ENCODE assay signal across 21 cellular contexts in genomic region chr18:35771172-35771571, GRCh38.
"Had no signal": no experiment of that assay in that cellular context is flagged by ENCODE, and none has a peak within 500 bp of the region (broad histone marks: within the 10 kb centered on the region; RNA-seq: fewer than 3 reads in every experiment).

No MANE protein-coding gene starts in this region.

- H3K9me3 Mint-ChIP-seq: dendritic cell treated with granulocyte-macrophage colony-stimulating factor and Interleukin-4, amounts not matched to agents 40 ng/mL and 50 ng/mL, for 4 days; effector memory CD8-positive, alpha-beta T cell; endodermal cell had no signal

- H3K4me1 ChIP-seq: colonic mucosa, esophagus muscularis mucosa, esophagus squamous epithelium, foreskin keratinocyte, gastrocnemius medialis, gastroesophageal sphincter had no signal

- H3K9me3 ChIP-seq: colonic mucosa, esophagus muscularis mucosa, esophagus squamous epithelium, gastrocnemius medialis, gastroesophageal sphincter, heart left ventricle, heart right ventricle had no signal

- H3K27ac Mint-ChIP-seq: dendritic cell treated with granulocyte-macrophage colony-stimulating factor and Interleukin-4, amounts not matched to agents 40 ng/mL and 50 ng/mL, for 4 days; effector memory CD8-positive, alpha-beta T cell; endodermal cell had no signal

- H3K36me3 ChIP-seq: colonic mucosa, esophagus muscularis mucosa, esophagus squamous epithelium, gastrocnemius medialis, gastroesophageal sphincter, heart left ventricle, heart right ventricle had no signal

- H3K27ac ChIP-seq: colonic mucosa, coronary artery, dorsolateral prefrontal cortex, esophagus muscularis mucosa, esophagus squamous epithelium, foreskin keratinocyte, gastrocnemius medialis, gastroesophageal sphincter, heart left ventricle, heart right ventricle had no signal

- H3K4me3 Mint-ChIP-seq: dendritic cell treated with granulocyte-macrophage colony-stimulating factor and Interleukin-4, amounts not matched to agents 40 ng/mL and 50 ng/mL, for 4 days; effector memory CD8-positive, alpha-beta T cell; endodermal cell had no signal

- ATAC-seq: effector memory CD8-positive, alpha-beta T cell; gastrocnemius medialis; gastroesophageal sphincter; heart left ventricle; heart right ventricle had no signal

- H3K27me3 ChIP-seq: colonic mucosa, dorsolateral prefrontal cortex, esophagus muscularis mucosa, esophagus squamous epithelium, foreskin keratinocyte, gastrocnemius medialis, gastroesophageal sphincter, heart left ventricle, heart right ventricle had no signal

- H3K4me1 Mint-ChIP-seq: endodermal cell had no signal

- H3K4me3 ChIP-seq: colonic mucosa, coronary artery, dorsolateral prefrontal cortex, esophagus muscularis mucosa, esophagus squamous epithelium, gastrocnemius medialis, gastroesophageal sphincter, heart left ventricle, heart right ventricle had no signal

- DNase-seq: colonic mucosa; cortex of kidney; dorsolateral prefrontal cortex; effector CD4-positive, alpha-beta T cell; effector CD8-positive, alpha-beta T cell; effector memory CD4-positive, alpha-beta T cell; effector memory CD8-positive, alpha-beta T cell; endodermal cell; erythroblast; esophagus squamous epithelium; foreskin fibroblast; foreskin melanocyte; gastrocnemius medialis; head of caudate nucleus; heart left ventricle; heart right ventricle had no signal
